ENCODE assay signal across 17 cellular contexts in genomic region chr1:15605398-15606080, GRCh38. TPM values are rescaled to one million over a fixed set of nuclear protein-coding genes. Genes with fewer than 3 reads are reported as not detected.
"Had no signal": no experiment of that assay in that cellular context is flagged by ENCODE, and none has a peak within 500 bp of the region (broad histone marks: within the 10 kb centered on the region; RNA-seq: fewer than 3 reads in every experiment).

No MANE protein-coding gene starts in this region.

- H3K27ac Mint-ChIP-seq: naive thymus-derived CD4-positive, alpha-beta T cell had no signal

- H3K4me3 ChIP-seq: colonic mucosa, esophagus squamous epithelium, right atrium auricular region had no signal

- H3K9me3 Mint-ChIP-seq: naive thymus-derived CD4-positive, alpha-beta T cell had no signal

- H3K27ac ChIP-seq: colonic mucosa, esophagus squamous epithelium, foreskin keratinocyte, right atrium auricular region had no signal

- FAIRE-seq: kidney, small intestine, urothelium cell line had no signal

- ATAC-seq: foreskin keratinocyte; left cardiac atrium; left ventricle myocardium superior; naive thymus-derived CD4-positive, alpha-beta T cell had no signal

- H3K9me3 ChIP-seq: colonic mucosa, esophagus squamous epithelium, neutrophil, right atrium auricular region had no signal

- H3K36me3 ChIP-seq: colonic mucosa, esophagus squamous epithelium, neutrophil, right atrium auricular region had no signal

- DNase-seq: colonic mucosa; dermis blood vessel endothelial cell; esophagus squamous epithelium; foreskin keratinocyte; kidney; left cardiac atrium; left ventricle myocardium superior; mesendoderm; naive thymus-derived CD4-positive, alpha-beta T cell; stimulated activated CD4-positive, alpha-beta T cell treated with anti-CD3 and anti-CD28 coated beads, Interleukin-2, amount 100 ng/mL, for 48 hours; stimulated activated naive CD4-positive, alpha-beta T cell treated with Interleukin-2 at 50 U/mL for 16 hours; trophoblast cell had no signal

- H3K4me1 ChIP-seq: colonic mucosa had no signal

- H3K27me3 ChIP-seq: colonic mucosa, esophagus squamous epithelium, foreskin keratinocyte, neutrophil, right atrium auricular region had no signal

RNA-seq across cellular contexts. Expression of gene AGMAT, which starts 20.7 kb away (rescaled TPM):
- total RNA-seq: left ventricle myocardium superior, right atrium auricular region had no signal
- polyA plus RNA-seq: neural cell had no signal
